ENCODE assay signal across 8 cellular contexts in genomic region chrX:38627683-38628082, GRCh38.
DNase-seq lines count a peak whose midpoint lies in the region; ATAC-seq and TF ChIP-seq lines count a peak whose summit lies in the region.

No MANE protein-coding gene starts in this region.

- H3K27ac Mint-ChIP-seq in neural crest cell (ENCODE audit: unreplicated experiment), result no peak overlapping the region

- H3K27ac ChIP-seq in cardiac muscle cell, result no peak overlapping the region

- H3K4me1 ChIP-seq in cardiac muscle cell (ENCODE audit: low read depth), result no peaks in the 10 kb centered on the region

- H3K9me3 ChIP-seq in cardiac muscle cell (ENCODE audit: low read depth), result no peaks in the 10 kb centered on the region

- no peak overlapping the region for H3K4me3 ChIP-seq in cardiac muscle cell
- H3K4me3 ChIP-seq in astrocyte of the spinal cord (ENCODE audit: low read depth, low read length), result no peak overlapping the region

- peak; percentile 58 for ATAC-seq in HG02588 (IDR thresholded peaks at IDR 0.05; ENCODE audit: unreplicated experiment)

- no peak overlapping the region for H3K4me3 Mint-ChIP-seq in neural crest cell

- peak in 1 of 2 donors; percentile 7 for DNase-seq in cardiac muscle cell (ENCODE audit: low read depth in 1 of 2, low spot score in 1 of 2)
- DNase-seq in cardiac septum (ENCODE audit: low spot score), result no peak
- peak; percentile 26 for DNase-seq in NCI-H69 (lab: John Stamatoyannopoulos, UW)
- DNase-seq in astrocyte of the spinal cord (ENCODE audit: low read depth, low spot score), result peak; percentile 4
- DNase-seq in neural crest cell (ENCODE audit: low read depth, low spot score), result no peak
- DNase-seq in stimulated activated naive CD4-positive, alpha-beta T cell treated with Interleukin-2 at 50 U/mL for 16 hours (lab: John Stamatoyannopoulos, UW), result no peak
- DNase-seq in COR-L47 (lab: John Stamatoyannopoulos, UW), result no peak

- intact Hi-C loops in cardiac septum (cut with DNase I), result no loop called here

- in situ Hi-C loops in astrocyte of the spinal cord (cut with HindIII; ENCODE audit: low sequenced_read_pairs), result no loop called here

- H3K36me3 ChIP-seq in cardiac muscle cell, result no peaks in the 10 kb centered on the region

- no peaks in the 10 kb centered on the region for H3K36me3 Mint-ChIP-seq in neural crest cell (ENCODE audit: low read depth)

- peaks cover 2% of the 10 kb centered on the region for H3K27me3 Mint-ChIP-seq in neural crest cell (ENCODE audit: low read depth)

- no peaks in the 10 kb centered on the region for H3K4me1 Mint-ChIP-seq in neural crest cell

- peaks cover 12% of the 10 kb centered on the region for H3K9me3 Mint-ChIP-seq in neural crest cell

- TF ChIP-seq CTCF in cardiac muscle cell (IDR thresholded peaks at IDR 0.05; ENCODE audit: low read depth, low read length) (peak; percentile 37), astrocyte of the spinal cord (IDR thresholded peaks at IDR 0.05; ENCODE audit: low read depth, low read length) (peak; percentile 43), neural crest cell (conservative IDR thresholded peaks at IDR 0.05) (peak; percentile 48)

- H3K27me3 ChIP-seq in cardiac muscle cell, result no peaks in the 10 kb centered on the region

Comparison
In these comparisons a context has a peak if more than half of its experiments do, and no peak if none do; other contexts are left out.
1. DNase-seq: peak in NCI-H69 (single experiment) and astrocyte of the spinal cord (single experiment); none in cardiac septum (single experiment), neural crest cell (single experiment), stimulated activated naive CD4-positive, alpha-beta T cell treated with Interleukin-2 at 50 U/mL for 16 hours (single experiment) and COR-L47 (single experiment).
2. Peak in every context shown above with its lines, with median percentiles within 50 percentile points of each other: CTCF ChIP-seq.